Comparison of ENCODE assay signal across 8 cellular contexts in the genomic region with DNA sequence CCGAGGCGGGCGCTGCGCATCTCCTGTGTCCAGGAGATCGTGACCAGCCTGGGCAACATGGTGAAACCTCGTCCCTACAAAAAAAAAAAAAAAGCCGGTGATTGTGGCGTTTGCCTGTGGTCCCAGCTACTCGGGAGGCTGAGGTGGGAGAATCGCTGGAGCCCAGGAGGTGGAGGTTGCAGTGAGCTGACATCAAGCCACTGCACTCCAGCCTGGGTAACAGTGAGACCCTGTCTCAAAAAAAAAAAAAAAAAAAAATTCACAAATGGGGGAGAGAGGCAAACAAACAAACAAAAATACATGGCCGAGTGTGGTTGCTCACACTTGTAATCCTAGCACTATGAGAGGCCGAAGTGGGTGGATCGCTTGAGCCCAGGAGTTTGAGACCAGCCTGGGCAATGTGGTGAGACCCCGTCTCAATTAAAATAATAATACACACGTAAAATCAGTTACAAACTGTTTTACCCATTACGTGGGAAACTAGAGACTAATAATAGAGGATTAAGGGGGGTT. TPM values are rescaled to one million over a fixed set of nuclear protein-coding genes. Genes with fewer than 3 reads are reported as not detected.
DNase-seq lines count a peak whose midpoint lies in the region; ATAC-seq and TF ChIP-seq lines count a peak whose summit lies in the region.

No MANE protein-coding gene starts in this region.

- no peaks in the 10 kb centered on the region for H3K27me3 ChIP-seq in CD8-positive, alpha-beta memory T cell (ENCODE audit: insufficient read depth, low read length, poor library complexity, severe bottlenecking)
- no peaks in the 10 kb centered on the region for H3K27me3 ChIP-seq in osteoblast (ENCODE audit: insufficient read depth, low read length)

- POLR2A ChIA-PET in CD8-positive, alpha-beta memory T cell (lab: Charles Lee), result interaction anchor here (0.6 to 1.0 kb wide), 3 partner anchors 12 to 91 kb away, joined by 3 read pairs; a partner anchor contains a TSS
- POLR2A ChIA-PET in OCI-LY7 (lab: Charles Lee), result interaction anchor here (0.6 to 5.3 kb wide), 12 partner anchors 12 to 218 kb away, joined by 3 to 25 read pairs (median 4); a partner anchor contains a TSS

- peak overlapping the region; percentile 83 for H3K4me2 ChIP-seq in OCI-LY7 (ENCODE audit: low read length)
- peak overlapping the region; percentile 96 for H3K4me2 ChIP-seq in osteoblast (ENCODE audit: insufficient read depth, low read length)

- H3K4me1 ChIP-seq in CD8-positive, alpha-beta memory T cell (ENCODE audit: insufficient read depth, low read length), result peaks cover 29% of the 10 kb centered on the region
- peaks cover 62% of the 10 kb centered on the region for H3K4me1 ChIP-seq in OCI-LY7 (ENCODE audit: insufficient read depth, low read length, poor library complexity, severe bottlenecking)
- peaks cover 15% of the 10 kb centered on the region for H3K4me1 ChIP-seq in osteoblast (ENCODE audit: insufficient read depth, low read length)

- peak overlapping the region; percentile 95 for H3K27ac ChIP-seq in CD8-positive, alpha-beta memory T cell (ENCODE audit: low read depth, low read length)
- H3K27ac ChIP-seq in OCI-LY7 (ENCODE audit: low read depth, low read length, poor library complexity, severe bottlenecking) (peak overlapping the region; percentile 89), osteoblast (ENCODE audit: low read depth, low read length) (peak overlapping the region; percentile 99)

- H3K36me3 Mint-ChIP-seq in CD8-positive, alpha-beta memory T cell, result peaks cover 0 to 29% (median 5%) of the 10 kb centered on the region in 3 donors
- no peaks in the 10 kb centered on the region for H3K36me3 Mint-ChIP-seq in endothelial cell (ENCODE audit: low read depth, unreplicated experiment)

- peaks cover 4% of the 10 kb centered on the region; the same call in 1 of the 2 replicates for H4K20me1 ChIP-seq in OCI-LY7 (ENCODE audit: insufficient read depth, low read length)
- no peaks in the 10 kb centered on the region for H4K20me1 ChIP-seq in osteoblast (ENCODE audit: insufficient read depth, low read length)

- peak overlapping the region; percentile 99 for H3K4me3 ChIP-seq in CD8-positive, alpha-beta memory T cell (ENCODE audit: low read length)
- peak overlapping the region; percentile 89 for H3K4me3 ChIP-seq in OCI-LY7 (ENCODE audit: low read depth, low read length, poor library complexity, severe bottlenecking)
- peak overlapping the region; percentile 97 for H3K4me3 ChIP-seq in osteoblast (ENCODE audit: insufficient read depth, low read length)

- H3K27ac Mint-ChIP-seq in CD8-positive, alpha-beta memory T cell, result peak overlapping the region in 7 of 8 donors; percentile 90 to 100 (median 93)
- peak overlapping the region; percentile 82 for H3K27ac Mint-ChIP-seq in endothelial cell (ENCODE audit: unreplicated experiment)

- H3K4me3 Mint-ChIP-seq in CD8-positive, alpha-beta memory T cell, result peak overlapping the region; percentile 91 to 99 (median 97)
- H3K4me3 Mint-ChIP-seq in endothelial cell (ENCODE audit: unreplicated experiment), result peak overlapping the region; percentile 98

- intact Hi-C loops in OCI-LY7 (cut with micrococcal nuclease; ENCODE audit: unreplicated experiment), result loop anchor here (5.0 kb wide), 2 partner anchors 40 to 185 kb away; a partner anchor contains a TSS

- peaks cover 0 to 3% (median 0%) of the 10 kb centered on the region in 5 donors for H3K9me3 Mint-ChIP-seq in CD8-positive, alpha-beta memory T cell
- no peaks in the 10 kb centered on the region for H3K9me3 Mint-ChIP-seq in endothelial cell (ENCODE audit: unreplicated experiment)

- BruUV-seq in OCI-LY7 (replicated peaks; lab: Mats Ljungman, UMichigan), result no TSS peak

- in situ Hi-C loops in GM13977 (cut with MboI; ENCODE audit: low pct_unique_long_range_greater_than_20kb, low sequenced_read_pairs, unreplicated experiment), result no loop called here

- no peaks in the 10 kb centered on the region for H3K9me2 ChIP-seq in OCI-LY7 (ENCODE audit: insufficient read depth, low read length)

- no peak for DNase-seq in CD8-positive, alpha-beta memory T cell
- DNase-seq in OCI-LY7 (ENCODE audit: low spot score) (peak; percentile 31), endothelial cell (ENCODE audit: low spot score) (no peak), osteoblast (ENCODE audit: insufficient read length, low spot score, missing footprints) (no peak), GM13977 (ENCODE audit: low spot score) (no peak), SK-N-DZ (ENCODE audit: low spot score) (no peak), Kasumi-1 (lab: John Stamatoyannopoulos, UW) (no peak)

- H3K4me1 Mint-ChIP-seq in CD8-positive, alpha-beta memory T cell, result peaks cover 36 to 62% (median 60%) of the 10 kb centered on the region in 3 donors
- H3K4me1 Mint-ChIP-seq in endothelial cell (ENCODE audit: unreplicated experiment), result peaks cover 24% of the 10 kb centered on the region

- TF ChIP-seq CTCF in OCI-LY7 (conservative IDR thresholded peaks at IDR 0.05; ENCODE audit: low read length), result no peak
- TF ChIP-seq CTCF in endothelial cell (IDR thresholded peaks at IDR 0.05; ENCODE audit: unreplicated experiment), result no peak
- TF ChIP-seq CTCF in osteoblast (IDR thresholded peaks at IDR 0.05; ENCODE audit: extremely low read depth, low read depth, low read length), result no peak
- no peak for TF ChIP-seq CTCF in GM13977 (IDR thresholded peaks at IDR 0.05; ENCODE audit: extremely low read depth, insufficient read depth, missing control alignments)

- H3K9me3 ChIP-seq in CD8-positive, alpha-beta memory T cell (ENCODE audit: low read length), result no peaks in the 10 kb centered on the region
- H3K9me3 ChIP-seq in OCI-LY7 (ENCODE audit: low read length) (peaks cover 6% of the 10 kb centered on the region; the same call in 1 of the 2 replicates), osteoblast (ENCODE audit: low read depth, low read length) (no peaks in the 10 kb centered on the region)

- H2AFZ ChIP-seq in OCI-LY7 (ENCODE audit: low read length), result peak overlapping the region; percentile 58
- peak overlapping the region; percentile 100 for H2AFZ ChIP-seq in osteoblast (ENCODE audit: low read length)

- ATAC-seq in HG03097 (IDR thresholded peaks at IDR 0.05; ENCODE audit: low FRiP score, unreplicated experiment), result no peak

- no peaks in the 10 kb centered on the region for H3K27me3 Mint-ChIP-seq in CD8-positive, alpha-beta memory T cell
- H3K27me3 Mint-ChIP-seq in endothelial cell (ENCODE audit: unreplicated experiment), result peaks cover 1% of the 10 kb centered on the region

- no peaks in the 10 kb centered on the region for H3K36me3 ChIP-seq in CD8-positive, alpha-beta memory T cell (ENCODE audit: insufficient read depth, low read length)
- peaks cover 43% of the 10 kb centered on the region for H3K36me3 ChIP-seq in OCI-LY7 (ENCODE audit: insufficient read depth, low read length)
- H3K36me3 ChIP-seq in osteoblast (ENCODE audit: insufficient read depth, low read length), result no peaks in the 10 kb centered on the region

- H3K79me2 ChIP-seq in OCI-LY7 (ENCODE audit: insufficient read depth, low read depth, low read length), result peaks cover 65% of the 10 kb centered on the region
- H3K79me2 ChIP-seq in osteoblast (ENCODE audit: insufficient read depth, low read length), result peaks cover 19% of the 10 kb centered on the region

- CTCF ChIA-PET in CD8-positive, alpha-beta memory T cell (lab: Charles Lee), result interaction anchor here (1.7 kb wide), 1 partner anchor 42 kb away, joined by 6 read pairs; no protein-coding TSS in a partner anchor
- CTCF ChIA-PET in OCI-LY7 (lab: Charles Lee; ENCODE audit: unreplicated experiment), result no interaction called here

RNA-seq across cellular contexts. Expression of a gene that starts 0.8 kb away (rescaled TPM):
- 10 to 100 TPM; 18.0 to 18.5 TPM for total RNA-seq in CD8-positive, alpha-beta memory T cell
- 17.8 TPM for polyA plus RNA-seq in CD8-positive, alpha-beta memory T cell
- 35.4 and 36.1 TPM in 2 replicates for total RNA-seq in OCI-LY7 (2014; rRNA removed; shearing (Covaris generic))
- total RNA-seq in OCI-LY7 (2022) (52.5 and 54.2 TPM in 2 replicates), endothelial cell (ENCODE audit: unreplicated experiment) (9.9 TPM), osteoblast (14.1 and 18.3 TPM in 2 replicates)
- polyA plus RNA-seq in SK-N-DZ (2014; cell fraction: cytosol; rRNA removed), result 24.8 and 28.7 TPM in 2 replicates
- polyA plus RNA-seq in SK-N-DZ (2014; cell fraction: nucleus; rRNA removed), result 22.0 and 29.3 TPM in 2 replicates

RNA-seq across cellular contexts. Expression of a gene that starts 0.9 kb away (rescaled TPM):
- total RNA-seq in CD8-positive, alpha-beta memory T cell, result 10 to 100 TPM; 39.5 to 42.0 TPM
- 53.2 TPM for polyA plus RNA-seq in CD8-positive, alpha-beta memory T cell
- 70.9 and 74.9 TPM in 2 replicates for total RNA-seq in OCI-LY7 (2014; rRNA removed; shearing (Covaris generic))
- 66.8 and 71.1 TPM in 2 replicates for total RNA-seq in OCI-LY7 (2022)
- 33.0 TPM for total RNA-seq in endothelial cell (ENCODE audit: unreplicated experiment)
- total RNA-seq in osteoblast, result 28.2 and 29.8 TPM in 2 replicates
- polyA plus RNA-seq in SK-N-DZ (2014; cell fraction: cytosol; rRNA removed), result 76.5 and 86.2 TPM in 2 replicates
- 44.6 and 87.6 TPM in 2 replicates for polyA plus RNA-seq in SK-N-DZ (2014; cell fraction: nucleus; rRNA removed)

RNA-seq across cellular contexts. Expression of a gene that starts 55.0 kb away (rescaled TPM):
- not detected for total RNA-seq in CD8-positive, alpha-beta memory T cell
- not detected for polyA plus RNA-seq in CD8-positive, alpha-beta memory T cell
- 0.82 TPM in 1 of 2 replicates, not detected in the other for total RNA-seq in OCI-LY7 (2014; rRNA removed; shearing (Covaris generic))
- total RNA-seq in OCI-LY7 (2022), result 0.74 and 2.0 TPM in 2 replicates
- 0.82 TPM for total RNA-seq in endothelial cell (ENCODE audit: unreplicated experiment)
- total RNA-seq in osteoblast, result not detected in 2 replicates
- not detected in 2 replicates for polyA plus RNA-seq in SK-N-DZ (2014; cell fraction: cytosol; rRNA removed)
- not detected in 2 replicates for polyA plus RNA-seq in SK-N-DZ (2014; cell fraction: nucleus; rRNA removed)
